8 cellular contexts compared by ENCODE assay signal in the genomic region with DNA sequence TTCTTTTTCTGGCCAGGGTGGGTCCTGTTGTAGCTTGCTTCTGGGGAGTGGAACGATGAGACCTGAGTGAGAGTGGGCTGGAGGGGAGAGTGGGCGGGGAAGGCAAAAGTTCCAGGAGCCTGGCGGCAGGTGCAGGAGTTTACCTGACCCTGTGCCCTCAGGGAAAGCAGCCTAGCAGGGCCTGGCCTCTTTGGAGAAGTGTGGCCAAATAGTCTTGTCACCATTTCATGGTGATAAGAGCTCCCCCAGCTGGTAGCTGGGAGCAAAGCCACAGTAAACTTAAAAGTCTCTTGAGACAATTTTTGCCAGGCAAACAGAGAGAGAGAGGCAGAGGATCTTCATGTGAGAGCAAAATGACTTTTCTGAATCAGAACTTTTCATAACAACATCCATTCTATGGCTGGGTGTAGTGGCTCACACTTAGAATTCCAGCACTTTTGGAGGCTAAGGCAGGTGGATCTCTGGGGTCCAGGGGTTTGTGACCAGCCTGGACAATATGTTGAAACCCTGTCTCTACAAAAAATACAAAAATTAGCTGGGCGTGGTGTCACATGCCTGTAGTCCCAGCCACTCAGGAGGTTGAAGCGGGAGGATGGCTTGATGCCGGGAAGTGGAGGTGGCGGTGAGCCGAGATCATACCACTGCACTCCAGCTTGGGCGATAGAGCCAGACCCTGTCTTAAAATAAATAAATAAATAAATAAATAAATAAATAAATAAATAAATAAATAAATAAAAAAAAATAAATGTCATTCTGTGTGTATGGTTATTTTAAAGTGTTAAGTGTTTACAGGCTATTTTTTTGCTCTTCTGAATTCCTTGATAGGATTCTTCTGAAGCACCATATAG.
DNase-seq lines count a peak whose midpoint lies in the region; ATAC-seq, FAIRE-seq and TF ChIP-seq lines count a peak whose summit lies in the region.

No MANE protein-coding gene starts in this region.

- H3K9me3 Mint-ChIP-seq in astrocyte (ENCODE audit: unreplicated experiment), result no peaks in the 10 kb centered on the region

- no peaks in the 10 kb centered on the region for H3K79me2 ChIP-seq in astrocyte (ENCODE audit: insufficient read depth, low read length)

- H3K27ac Mint-ChIP-seq in astrocyte (ENCODE audit: unreplicated experiment), result no peak overlapping the region

- no peak overlapping the region for H3K4me2 ChIP-seq in astrocyte (ENCODE audit: low read length)

- FAIRE-seq in astrocyte (lab: Jason Lieb, UNC) (no peak), small intestine (lab: Jason Lieb, UNC) (no peak)

- H3K36me3 Mint-ChIP-seq in astrocyte (ENCODE audit: low read depth, unreplicated experiment), result no peaks in the 10 kb centered on the region

- DNase-seq in NCI-H1930 (lab: John Stamatoyannopoulos, UW) (peak; percentile 70), T-helper 9 cell (peak; percentile 38), astrocyte (ENCODE audit: low read depth) (peak; percentile 38), hepatic stellate cell (ENCODE audit: low spot score) (peak; percentile 50), small intestine (peak; percentile 87)

- no peak overlapping the region for H2AFZ ChIP-seq in astrocyte (ENCODE audit: low read depth, low read length)

- H3K9ac ChIP-seq in astrocyte (ENCODE audit: low read length), result no peak overlapping the region

- H3K9me3 ChIP-seq in astrocyte (ENCODE audit: insufficient read depth, low read depth, low read length), result no peaks in the 10 kb centered on the region
- no peaks in the 10 kb centered on the region for H3K9me3 ChIP-seq in small intestine (ENCODE audit: control insufficient read depth, low read depth)

- no peaks in the 10 kb centered on the region for H3K4me1 ChIP-seq in astrocyte (ENCODE audit: insufficient read depth, low read length)
- peaks cover 0 to 4% of the 10 kb centered on the region in 2 donors for H3K4me1 ChIP-seq in small intestine (ENCODE audit: control insufficient read depth in 2 of 2, insufficient read depth in 1 of 2, low read depth in 1 of 2, low read length in 1 of 2)

- no peaks in the 10 kb centered on the region for H4K20me1 ChIP-seq in astrocyte (ENCODE audit: insufficient read depth, low read length)

- H3K36me3 ChIP-seq in astrocyte (ENCODE audit: insufficient read depth, low read length) (no peaks in the 10 kb centered on the region), small intestine (ENCODE audit: control insufficient read depth in 2 of 2, insufficient read depth in 2 of 2, low read length in 2 of 2) (peaks cover 0 to 12% of the 10 kb centered on the region in 2 donors)

- H3K4me1 Mint-ChIP-seq in astrocyte (ENCODE audit: low read depth, unreplicated experiment), result no peaks in the 10 kb centered on the region

- peak; percentile 58 for TF ChIP-seq CTCF in GM12801 (IDR thresholded peaks at IDR 0.05; ENCODE audit: extremely low read depth, insufficient read length)
- peak; percentile 80 for TF ChIP-seq CTCF in astrocyte (IDR thresholded peaks at IDR 0.05; ENCODE audit: insufficient read depth, low read depth, low read length)

- H3K27me3 ChIP-seq in astrocyte (ENCODE audit: insufficient read depth, low read length) (no peaks in the 10 kb centered on the region), small intestine (ENCODE audit: control insufficient read depth in 2 of 2, insufficient read depth in 2 of 2, low read length in 2 of 2) (no peaks in the 10 kb centered on the region)

- H3K4me3 Mint-ChIP-seq in astrocyte (ENCODE audit: unreplicated experiment), result no peak overlapping the region

- H3K27ac ChIP-seq in astrocyte (ENCODE audit: low read depth, low read length), result no peak overlapping the region
- peak overlapping the region in 1 of 2 donors; percentile 38 for H3K27ac ChIP-seq in small intestine (ENCODE audit: low read depth in 1 of 2, low read length in 1 of 2)

- ATAC-seq in HG02852 (IDR thresholded peaks at IDR 0.05; ENCODE audit: unreplicated experiment) (peak; percentile 81), HG03135 (IDR thresholded peaks at IDR 0.05; ENCODE audit: unreplicated experiment) (no peak)

- WGBS in small intestine, 3 donors, result 62 to 67% (median 66%) methylated on average over 9 of the region's 9 CpGs

- no peak overlapping the region for H3K4me3 ChIP-seq in astrocyte (ENCODE audit: insufficient read depth, low read depth, low read length)
- H3K4me3 ChIP-seq in small intestine (ENCODE audit: low read depth in 1 of 2, low read length in 2 of 2), result no peak overlapping the region

- H3K27me3 Mint-ChIP-seq in astrocyte (ENCODE audit: low read depth, unreplicated experiment), result no peaks in the 10 kb centered on the region
